In the genomic region with DNA sequence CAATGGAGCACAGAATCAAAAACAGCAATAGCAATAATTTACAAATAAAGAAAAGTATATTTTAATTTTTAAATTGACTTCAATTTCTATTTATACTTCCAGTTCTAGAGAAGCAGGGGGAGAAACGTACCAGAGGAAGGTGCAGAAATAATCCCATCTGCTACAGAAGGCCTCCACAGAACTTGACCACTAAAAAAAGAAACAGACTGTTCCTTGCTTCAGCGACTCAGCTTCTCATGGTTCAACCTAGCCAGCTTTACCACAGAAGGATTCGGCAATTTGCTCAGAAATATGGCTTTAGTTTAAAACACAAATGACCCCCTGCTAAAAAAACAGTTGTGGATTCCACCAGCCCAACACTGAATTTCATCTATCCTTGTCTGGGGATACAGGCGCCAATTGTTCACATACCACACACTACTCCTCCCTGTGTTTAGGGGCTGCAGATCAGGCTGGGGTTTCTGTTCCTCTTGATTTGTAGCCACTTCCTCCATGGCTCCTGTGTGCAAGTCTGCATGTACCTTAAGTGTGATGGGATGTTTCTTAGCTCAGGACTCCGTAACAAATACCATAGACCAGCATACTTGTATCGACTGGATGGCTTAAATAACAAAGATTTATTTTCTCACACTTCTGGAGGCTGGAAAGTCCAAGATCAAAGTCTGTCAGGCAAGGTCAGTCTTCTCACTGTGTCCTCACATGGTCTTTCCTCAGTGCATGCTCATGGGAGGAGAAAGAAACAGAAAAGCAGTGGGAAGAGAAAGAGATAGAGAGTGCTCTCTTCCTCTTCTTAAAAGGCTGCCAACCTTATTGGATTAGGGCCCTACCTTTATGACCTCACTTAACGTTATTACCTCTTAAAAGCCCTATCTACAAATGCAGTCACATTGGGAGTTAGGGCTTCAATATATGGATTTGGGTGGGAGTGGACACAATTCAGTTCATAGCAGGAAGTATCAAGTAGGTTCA, we compare ENCODE assay signal across 10 cellular contexts.
DNase-seq lines count a peak whose midpoint lies in the region; ATAC-seq and TF ChIP-seq lines count a peak whose summit lies in the region.
"Had no signal": no experiment of that assay in that cellular context is flagged by ENCODE, and none has a peak within 500 bp of the region (broad histone marks: within the 10 kb centered on the region; RNA-seq: fewer than 3 reads in every experiment).

No MANE protein-coding gene starts in this region.

- H3K36me3 Mint-ChIP-seq in progenitor cell of endocrine pancreas (ENCODE audit: insufficient read depth) = no peaks in the 10 kb centered on the region
- H3K36me3 Mint-ChIP-seq: activated naive CD8-positive, alpha-beta T cell treated with anti-CD3 and anti-CD28 coated beads, Interleukin-2, amount 10 ng/mL, durations not matched to agents 7 days and 5 days had no signal

- no peaks in the 10 kb centered on the region for H3K9me3 Mint-ChIP-seq in progenitor cell of endocrine pancreas (ENCODE audit: low read depth)
- H3K9me3 Mint-ChIP-seq: activated naive CD8-positive, alpha-beta T cell treated with anti-CD3 and anti-CD28 coated beads, Interleukin-2, amount 10 ng/mL, durations not matched to agents 7 days and 5 days had no signal

- no peak overlapping the region for H3K4me3 Mint-ChIP-seq in progenitor cell of endocrine pancreas (ENCODE audit: low read depth)
- H3K4me3 Mint-ChIP-seq: activated naive CD8-positive, alpha-beta T cell treated with anti-CD3 and anti-CD28 coated beads, Interleukin-2, amount 10 ng/mL, durations not matched to agents 7 days and 5 days had no signal

- no peak for TF ChIP-seq CTCF in progenitor cell of endocrine pancreas (IDR thresholded peaks at IDR 0.05; ENCODE audit: unreplicated experiment)

- H3K27me3 Mint-ChIP-seq in progenitor cell of endocrine pancreas = no peaks in the 10 kb centered on the region

- H3K27ac Mint-ChIP-seq in progenitor cell of endocrine pancreas = no peak overlapping the region
- H3K27ac Mint-ChIP-seq: activated naive CD8-positive, alpha-beta T cell treated with anti-CD3 and anti-CD28 coated beads, Interleukin-2, amount 10 ng/mL, durations not matched to agents 7 days and 5 days had no signal

- peak; percentile 26 for DNase-seq in globus pallidus (ENCODE audit: low spot score)
- no peak for DNase-seq in progenitor cell of endocrine pancreas (ENCODE audit: low spot score, unreplicated experiment)
- DNase-seq in NCI-H2081 treated with DMSO at 0.1 percent for 48 hours (lab: John Stamatoyannopoulos, UW) = no peak
- no peak for DNase-seq in activated T-cell treated with anti-CD3 and anti-CD28 coated beads, Interleukin-2, amount 50 U/mL, for 1 hour
- no peak for DNase-seq in iPS-NIHi11 (ENCODE audit: low spot score)
- DNase-seq: activated naive CD8-positive, alpha-beta T cell treated with anti-CD3 and anti-CD28 coated beads, Interleukin-2, amount 10 ng/mL, durations not matched to agents 7 days and 5 days; NCI-H524 treated with DMSO at 0.1 percent for 48 hours had no signal

- peak; percentile 85 for ATAC-seq in GM18858 (IDR thresholded peaks at IDR 0.05; ENCODE audit: unreplicated experiment)
- peak; percentile 86 for ATAC-seq in GM21529 (IDR thresholded peaks at IDR 0.05; ENCODE audit: unreplicated experiment)
- ATAC-seq in HG03196 (IDR thresholded peaks at IDR 0.05; ENCODE audit: unreplicated experiment) = peak; percentile 74

- peaks cover 24% of the 10 kb centered on the region for H3K4me1 Mint-ChIP-seq in progenitor cell of endocrine pancreas (ENCODE audit: low read depth)
- H3K4me1 Mint-ChIP-seq: activated naive CD8-positive, alpha-beta T cell treated with anti-CD3 and anti-CD28 coated beads, Interleukin-2, amount 10 ng/mL, durations not matched to agents 7 days and 5 days had no signal
